In the genomic region with DNA sequence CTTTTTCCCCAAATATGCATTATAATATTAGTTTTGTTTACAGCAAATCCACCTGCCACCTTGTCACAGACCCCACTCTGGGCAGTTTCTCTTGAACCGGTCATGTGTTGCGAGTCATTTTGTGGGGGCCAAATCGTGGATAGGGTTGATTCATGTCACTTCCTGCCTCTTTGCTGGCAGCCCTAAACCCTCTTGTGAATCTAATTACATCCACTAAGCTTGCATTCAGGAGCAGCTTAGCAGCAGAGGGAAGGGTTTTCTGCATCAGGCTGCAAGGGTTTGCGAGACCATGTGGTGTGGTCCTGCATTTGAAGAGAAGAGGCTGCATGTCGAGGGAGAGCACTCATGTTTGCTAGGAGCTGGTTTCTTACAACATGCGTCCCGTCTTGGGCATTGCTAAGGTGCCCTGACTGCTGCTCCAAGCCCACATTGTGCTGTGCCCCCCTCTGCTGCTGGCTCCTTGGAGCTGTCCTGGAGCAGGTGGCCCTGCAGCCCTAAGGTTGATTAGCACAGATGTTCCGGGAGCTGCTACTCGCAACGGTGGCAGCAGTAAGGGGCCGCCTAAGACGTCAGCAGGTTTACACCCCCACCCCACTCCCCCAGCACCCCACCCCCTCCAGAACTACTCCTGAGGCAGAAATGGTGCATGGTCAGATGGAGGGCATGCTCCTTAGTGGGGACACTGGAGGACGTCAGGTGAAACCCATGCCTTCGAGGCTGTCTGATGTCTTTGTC, we compare ENCODE assay signal across 1 cellular context.
TF ChIP-seq lines count a peak whose summit lies in the region.

No MANE protein-coding gene starts in this region.

TF ChIP-seq in IMR-90, 13 proteins besides CTCF, POLR2A, EP300 and RAD21:
- TF ChIP-seq, protein P1, sequence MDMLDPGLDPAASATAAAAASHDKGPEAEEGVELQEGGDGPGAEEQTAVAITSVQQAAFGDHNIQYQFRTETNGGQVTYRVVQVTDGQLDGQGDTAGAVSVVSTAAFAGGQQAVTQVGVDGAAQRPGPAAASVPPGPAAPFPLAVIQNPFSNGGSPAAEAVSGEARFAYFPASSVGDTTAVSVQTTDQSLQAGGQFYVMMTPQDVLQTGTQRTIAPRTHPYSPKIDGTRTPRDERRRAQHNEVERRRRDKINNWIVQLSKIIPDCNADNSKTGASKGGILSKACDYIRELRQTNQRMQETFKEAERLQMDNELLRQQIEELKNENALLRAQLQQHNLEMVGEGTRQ (IDR thresholded peaks at IDR 0.05; ENCODE audit: low read depth, low read length), result no peak
- TF ChIP-seq, protein P2, sequence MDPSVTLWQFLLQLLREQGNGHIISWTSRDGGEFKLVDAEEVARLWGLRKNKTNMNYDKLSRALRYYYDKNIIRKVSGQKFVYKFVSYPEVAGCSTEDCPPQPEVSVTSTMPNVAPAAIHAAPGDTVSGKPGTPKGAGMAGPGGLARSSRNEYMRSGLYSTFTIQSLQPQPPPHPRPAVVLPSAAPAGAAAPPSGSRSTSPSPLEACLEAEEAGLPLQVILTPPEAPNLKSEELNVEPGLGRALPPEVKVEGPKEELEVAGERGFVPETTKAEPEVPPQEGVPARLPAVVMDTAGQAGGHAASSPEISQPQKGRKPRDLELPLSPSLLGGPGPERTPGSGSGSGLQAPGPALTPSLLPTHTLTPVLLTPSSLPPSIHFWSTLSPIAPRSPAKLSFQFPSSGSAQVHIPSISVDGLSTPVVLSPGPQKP (IDR thresholded peaks at IDR 0.05; ENCODE audit: borderline replicate concordance, low read depth, low read length), result no peak
- TF ChIP-seq MAFK (IDR thresholded peaks at IDR 0.05; ENCODE audit: low read depth, low read length) (no peak), BHLHE40 (IDR thresholded peaks at IDR 0.05; ENCODE audit: low read depth, low read length) (no peak), MAZ (IDR thresholded peaks at IDR 0.05; ENCODE audit: borderline replicate concordance, low read depth, low read length) (no peak), CEBPB (IDR thresholded peaks at IDR 0.05; ENCODE audit: low read depth, low read length) (no peak), RCOR1 (IDR thresholded peaks at IDR 0.05; ENCODE audit: insufficient replicate concordance, low read length) (no peak)
